27 cellular contexts compared by ENCODE assay signal in the genomic region with DNA sequence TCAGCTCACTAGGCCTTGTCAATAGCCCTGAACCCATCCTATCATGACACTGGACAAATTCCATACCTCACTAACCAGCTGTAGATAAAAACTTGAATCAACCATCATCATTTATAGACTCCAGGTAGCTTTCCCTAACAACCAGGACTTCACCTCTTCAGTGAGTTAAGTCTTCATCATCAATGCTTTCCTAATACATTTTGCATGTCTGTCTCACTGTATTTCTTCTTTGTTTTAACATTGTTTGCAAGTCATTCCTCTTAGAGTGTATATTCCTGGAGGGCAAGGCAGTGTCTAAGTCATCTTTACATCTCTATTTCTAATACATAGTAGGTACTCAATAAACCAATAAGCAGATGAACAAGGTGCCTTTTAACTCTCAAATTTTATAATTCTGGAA.
"Had no signal": no experiment of that assay in that cellular context is flagged by ENCODE, and none has a peak within 500 bp of the region (broad histone marks: within the 10 kb centered on the region; RNA-seq: fewer than 3 reads in every experiment).

No MANE protein-coding gene starts in this region.

- H3K4me1 ChIP-seq: colonic mucosa, esophagus squamous epithelium, gastroesophageal sphincter, heart right ventricle, left lung, lower lobe of right lung had no signal

- H3K36me3 ChIP-seq: colonic mucosa, esophagus squamous epithelium, gastroesophageal sphincter, heart right ventricle, left lung, lower lobe of right lung had no signal

- DNase-seq: colonic mucosa; cortex of kidney; effector CD8-positive, alpha-beta T cell; effector memory CD8-positive, alpha-beta T cell; endodermal cell; erythroblast; esophagus squamous epithelium; foreskin fibroblast; glutamatergic neuron; head of caudate nucleus; heart right ventricle; hippocampal formation; left cardiac atrium; left lung; left ventricle myocardium superior; lower lobe of right lung; mucosa of descending colon; naive B cell; naive thymus-derived CD8-positive, alpha-beta T cell had no signal

- H3K4me3 ChIP-seq: colonic mucosa, esophagus squamous epithelium, gastroesophageal sphincter, heart right ventricle, left lung, lower lobe of right lung, mucosa of descending colon had no signal

- FAIRE-seq: endometrium, frontal cortex, islet of Langerhans, keratinocyte had no signal

- H3K27me3 Mint-ChIP-seq: dendritic cell treated with granulocyte-macrophage colony-stimulating factor and Interleukin-4, amounts not matched to agents 40 ng/mL and 50 ng/mL, for 4 days; effector memory CD8-positive, alpha-beta T cell; memory B cell; naive B cell had no signal

- H3K9me3 ChIP-seq: colonic mucosa, esophagus squamous epithelium, gastroesophageal sphincter, heart right ventricle, left lung, lower lobe of right lung, mucosa of descending colon had no signal

- H3K27ac Mint-ChIP-seq: dendritic cell treated with granulocyte-macrophage colony-stimulating factor and Interleukin-4, amounts not matched to agents 40 ng/mL and 50 ng/mL, for 4 days; effector memory CD8-positive, alpha-beta T cell; endodermal cell; memory B cell; mesothelial cell of epicardium; naive B cell; naive thymus-derived CD8-positive, alpha-beta T cell had no signal

- H3K4me3 Mint-ChIP-seq: dendritic cell treated with granulocyte-macrophage colony-stimulating factor and Interleukin-4, amounts not matched to agents 40 ng/mL and 50 ng/mL, for 4 days; effector memory CD8-positive, alpha-beta T cell; endodermal cell; memory B cell; mesothelial cell of epicardium; naive B cell; naive thymus-derived CD8-positive, alpha-beta T cell had no signal

- H3K36me3 Mint-ChIP-seq: memory B cell; mesothelial cell of epicardium; naive B cell; naive thymus-derived CD8-positive, alpha-beta T cell had no signal

- H3K27me3 ChIP-seq: colonic mucosa, esophagus squamous epithelium, gastroesophageal sphincter, heart right ventricle, left lung had no signal

- H3K4me1 Mint-ChIP-seq: endodermal cell; memory B cell; naive B cell; naive thymus-derived CD8-positive, alpha-beta T cell had no signal

- H3K27ac ChIP-seq: colonic mucosa, esophagus squamous epithelium, gastroesophageal sphincter, heart right ventricle, left lung, lower lobe of right lung had no signal

- H3K9me3 Mint-ChIP-seq: dendritic cell treated with granulocyte-macrophage colony-stimulating factor and Interleukin-4, amounts not matched to agents 40 ng/mL and 50 ng/mL, for 4 days; effector memory CD8-positive, alpha-beta T cell; memory B cell; mesothelial cell of epicardium; naive thymus-derived CD8-positive, alpha-beta T cell had no signal
